ENCODE assay signal across 9 cellular contexts in genomic region chr15:65028338-65028737, GRCh38. TPM values are rescaled to one million over a fixed set of nuclear protein-coding genes. Genes with fewer than 3 reads are reported as not detected.
A peak's percentile ranks its signal among the peaks of the same experiment; 100 is the strongest.
DNase-seq lines count a peak whose midpoint lies in the region; ATAC-seq, FAIRE-seq and TF ChIP-seq lines count a peak whose summit lies in the region.
"Had no signal": no experiment of that assay in that cellular context is flagged by ENCODE, and none has a peak within 500 bp of the region (broad histone marks: within the 10 kb centered on the region; RNA-seq: fewer than 3 reads in every experiment).

No MANE protein-coding gene starts in this region.

- peaks cover 7% of the 10 kb centered on the region for H3K4me1 Mint-ChIP-seq in Caco-2 (ENCODE audit: low read depth, unreplicated experiment)

- no peak for FAIRE-seq in H1 (lab: Jason Lieb, UNC)

- TSS peak; percentile 30 for BruUV-seq in Caco-2 (replicated peaks; lab: Mats Ljungman, UMichigan)

- H3K23ac ChIP-seq in H1 (ENCODE audit: insufficient read length) (no peak overlapping the region), neuronal stem cell (ENCODE audit: low read depth, low read length, poor library complexity) (no peak overlapping the region)

- H3K36me3 ChIP-seq in Caco-2 (ENCODE audit: control insufficient read depth, insufficient read depth, low read length) (no peaks in the 10 kb centered on the region), NT2/D1 (ENCODE audit: insufficient read depth, insufficient read length, low read length) (peaks cover 29% of the 10 kb centered on the region), H1 (ENCODE audit: control insufficient read depth in 2 of 4, insufficient read depth in 4 of 4, low read length in 3 of 4) (peaks cover 0 to 19% (median 4%) of the 10 kb centered on the region in 4 experiments; a peak in 5 of 8 replicates), neuronal stem cell (replicated peaks in 1 of 2; ENCODE audit: control insufficient read depth in 2 of 2, insufficient read depth in 2 of 2, low read length in 2 of 2) (peaks cover 11 to 34% of the 10 kb centered on the region in 2 donors)

- no peaks in the 10 kb centered on the region; the same call in 1 of the 2 replicates for H3K23me2 ChIP-seq in H1 (ENCODE audit: low read depth, low read length)

- H2BK120ac ChIP-seq in H1 (replicated peaks; ENCODE audit: low read depth, low read length) (no peak overlapping the region), neuronal stem cell (ENCODE audit: low read depth, low read length) (no peak overlapping the region)

- TF ChIP-seq CTCF in Caco-2 (IDR thresholded peaks at IDR 0.05; ENCODE audit: insufficient read depth in 1 of 2, low read depth in 1 of 2, low read length in 1 of 2, severe bottlenecking in 1 of 2, unreplicated experiment in 1 of 2) (no peak), H1 (IDR thresholded peaks at IDR 0.05; ENCODE audit: control extremely low read depth in 1 of 3, insufficient read depth in 1 of 3, low read depth in 1 of 3, low read length in 3 of 3) (no peak)

- intact Hi-C loops in Caco-2 (cut with micrococcal nuclease; ENCODE audit: unreplicated experiment), result no loop called here

- H3K4ac ChIP-seq in H1 (replicated peaks; ENCODE audit: insufficient read length, low read depth, low read length) (no peak overlapping the region), neuronal stem cell (ENCODE audit: low read length) (no peak overlapping the region)

- H3K79me1 ChIP-seq in H1 (ENCODE audit: low read depth, low read length), result peaks cover 5% of the 10 kb centered on the region; the same call in 1 of the 2 replicates
- peaks cover 4% of the 10 kb centered on the region for H3K79me1 ChIP-seq in neuronal stem cell (ENCODE audit: low read depth, low read length)

- H3K27ac Mint-ChIP-seq in Caco-2 (ENCODE audit: unreplicated experiment), result peak overlapping the region; percentile 65

- H4K5ac ChIP-seq in H1 (ENCODE audit: insufficient read length, low read depth, low read length), result no peak overlapping the region

- no peak overlapping the region for H3K27ac ChIP-seq in H1 (ENCODE audit: low read depth, low read length)
- H3K27ac ChIP-seq in neuronal stem cell (replicated peaks; ENCODE audit: low read length), result no peak overlapping the region

- H3K4me3 ChIP-seq in Caco-2 (ENCODE audit: low read depth, low read length), result peak overlapping the region; percentile 72
- peak overlapping the region; percentile 89 for H3K4me3 ChIP-seq in NT2/D1 (ENCODE audit: insufficient read length, low read depth)
- H3K4me3 ChIP-seq in H1 (ENCODE audit: extremely low read depth in 1 of 4, insufficient read depth in 2 of 4, low read depth in 3 of 4, low read length in 4 of 4), result peak overlapping the region; percentile 75 to 93 (median 88)
- peak overlapping the region in 1 of 2 donors; percentile 75 for H3K4me3 ChIP-seq in neuronal stem cell (ENCODE audit: low read length in 2 of 2)

- H2BK12ac ChIP-seq in H1 (ENCODE audit: low read depth, low read length) (no peak overlapping the region), neuronal stem cell (ENCODE audit: low read length) (no peak overlapping the region)

- H3K18ac ChIP-seq in H1 (ENCODE audit: extremely low read depth, low read length) (no peak overlapping the region), neuronal stem cell (ENCODE audit: low read length) (no peak overlapping the region)

- 85% methylated on average over 10 of the region's 10 CpGs; no CpG with 5 or more reads in 1 of the 2 experiments for WGBS in H1 (ENCODE audit: extremely low coverage in 1 of 2, insufficient coverage in 1 of 2, insufficient read length in 1 of 2, insufficient replicate concordance in 2 of 2, low coverage in 1 of 2, low lambda C conversion rate in 2 of 2, missing lambda C conversion rate in 1 of 2), 2 experiments
- WGBS in neuronal stem cell (ENCODE audit: extremely low coverage in 2 of 2, insufficient read length in 2 of 2, insufficient replicate concordance in 1 of 2), 2 donors, result no CpG with 5 or more reads among the region's 10 CpGs

- H4K91ac ChIP-seq in H1 (replicated peaks; ENCODE audit: insufficient read length, low read length), result no peak overlapping the region
- no peak overlapping the region for H4K91ac ChIP-seq in neuronal stem cell (ENCODE audit: low read depth, low read length, poor library complexity)

- peaks cover 31% of the 10 kb centered on the region for H3K36me3 Mint-ChIP-seq in Caco-2 (ENCODE audit: insufficient read depth, unreplicated experiment)

- no peak for TF ChIP-seq RAD21 in H1 (IDR thresholded peaks at IDR 0.05 in 1 of 2, conservative IDR thresholded peaks at IDR 0.05 in 1 of 2; ENCODE audit: low read depth in 2 of 2, low read length in 2 of 2)

- CTCF ChIA-PET in Caco-2 (lab: Charles Lee), result no interaction called here
- CTCF ChIA-PET in H1 (lab: Charles Lee; ENCODE audit: partially characterized antibody), result no interaction called here

- H2AK5ac ChIP-seq in H1 (ENCODE audit: low read depth, low read length) (no peak overlapping the region), neuronal stem cell (ENCODE audit: low read depth, low read length) (no peak overlapping the region)

- H3K9me3 ChIP-seq in Caco-2 (no peaks in the 10 kb centered on the region), NT2/D1 (ENCODE audit: insufficient read depth, low read length) (no peaks in the 10 kb centered on the region), H1 (ENCODE audit: insufficient read depth in 2 of 2, low read depth in 1 of 2, low read length in 1 of 2) (no peaks in the 10 kb centered on the region), neuronal stem cell (replicated peaks in 1 of 2; ENCODE audit: control insufficient read depth in 2 of 2, insufficient read depth in 1 of 2, low read depth in 1 of 2, low read length in 2 of 2) (no peaks in the 10 kb centered on the region)

- H3K56ac ChIP-seq in H1 (replicated peaks; ENCODE audit: insufficient read length, low read depth, low read length), result no peak overlapping the region

- POLR2A ChIA-PET in Caco-2 (lab: Charles Lee) (interaction anchor here (0.5 kb wide), 1 partner anchor 191 kb away, joined by 9 read pairs; no protein-coding TSS in a partner anchor), H1 (lab: Charles Lee; ENCODE audit: partially characterized antibody) (interaction anchor here (1.5 kb wide), 1 partner anchor 10 kb away, joined by 4 read pairs; no protein-coding TSS in a partner anchor)

- ATAC-seq in GM21390 (IDR thresholded peaks at IDR 0.05; ENCODE audit: unreplicated experiment), result no peak
- ATAC-seq in GM18511 (IDR thresholded peaks at IDR 0.05; ENCODE audit: unreplicated experiment), result no peak
- ATAC-seq in GM19395 (IDR thresholded peaks at IDR 0.05; ENCODE audit: unreplicated experiment), result no peak

- H3K27me3 ChIP-seq in Caco-2 (replicated peaks; ENCODE audit: control insufficient read depth, insufficient read depth, low read length), result no peaks in the 10 kb centered on the region
- no peaks in the 10 kb centered on the region for H3K27me3 ChIP-seq in NT2/D1 (ENCODE audit: insufficient read depth, insufficient read length)
- no peaks in the 10 kb centered on the region for H3K27me3 ChIP-seq in H1 (replicated peaks in 1 of 4; ENCODE audit: control insufficient read depth in 3 of 4, extremely low read depth in 1 of 4, insufficient read depth in 3 of 4, low read length in 3 of 4)
- no peaks in the 10 kb centered on the region for H3K27me3 ChIP-seq in neuronal stem cell (ENCODE audit: control insufficient read depth in 3 of 3, insufficient read depth in 3 of 3, low read depth in 1 of 3, low read length in 3 of 3)

- H3K9me3 Mint-ChIP-seq in Caco-2 (ENCODE audit: unreplicated experiment), result no peaks in the 10 kb centered on the region

- TF ChIP-seq POLR2A in H1 (IDR thresholded peaks at IDR 0.05; ENCODE audit: control extremely low read depth in 1 of 2, low read depth in 2 of 2, low read length in 2 of 2), result no peak

- H2AFZ ChIP-seq in H1 (ENCODE audit: low read length) (no peak overlapping the region), neuronal stem cell (ENCODE audit: low read length) (no peak overlapping the region)

- no peak overlapping the region for H4K8ac ChIP-seq in H1 (ENCODE audit: extremely low read depth, insufficient read depth, low read length)
- no peak overlapping the region for H4K8ac ChIP-seq in neuronal stem cell (ENCODE audit: low read depth, low read length)

- H3K4me3 Mint-ChIP-seq in Caco-2 (ENCODE audit: unreplicated experiment), result peak overlapping the region; percentile 84

- H3K4me1 ChIP-seq in Caco-2 (peaks cover 17% of the 10 kb centered on the region), NT2/D1 (ENCODE audit: insufficient read depth, insufficient read length) (peaks cover 2% of the 10 kb centered on the region), H1 (replicated peaks in 1 of 4; ENCODE audit: control insufficient read depth in 3 of 4, insufficient read depth in 4 of 4, low read length in 3 of 4) (peaks cover 0 to 2% (median 0%) of the 10 kb centered on the region in 4 experiments; a peak in 1 of 7 replicates), neuronal stem cell (ENCODE audit: control insufficient read depth in 2 of 2, insufficient read depth in 1 of 2, low read depth in 1 of 2, low read length in 2 of 2) (peaks cover 5 to 7% of the 10 kb centered on the region in 2 donors)

- peaks cover 0 to 7% of the 10 kb centered on the region in 2 experiments; a peak in 1 of 4 replicates for H3K79me2 ChIP-seq in H1 (ENCODE audit: control insufficient read depth in 1 of 2, insufficient read depth in 2 of 2, low read length in 2 of 2)

- DNase-seq in Caco-2, result no peak
- no peak for DNase-seq in NT2/D1 (ENCODE audit: low read depth, low spot score)
- no peak for DNase-seq in H1 (ENCODE audit: low read depth in 1 of 2, low spot score in 2 of 2)
- DNase-seq in neuronal stem cell (ENCODE audit: low spot score), result no peak
- DNase-seq in NCI-H2107 (lab: John Stamatoyannopoulos, UW), result no peak

- H3K4me2 ChIP-seq in H1 (ENCODE audit: insufficient read depth in 1 of 2, low read depth in 2 of 2, low read length in 2 of 2), result peak overlapping the region; percentile 88 to 94
- peak overlapping the region; percentile 41 for H3K4me2 ChIP-seq in neuronal stem cell (ENCODE audit: insufficient read depth, low read length, poor library complexity, severe bottlenecking)

- H2BK15ac ChIP-seq in H1 (ENCODE audit: low read length) (no peak overlapping the region), neuronal stem cell (ENCODE audit: low read length) (no peak overlapping the region)

- no peak overlapping the region for H2BK20ac ChIP-seq in H1 (ENCODE audit: low read length)

- no peak for TF ChIP-seq EP300 in H1 (IDR thresholded peaks at IDR 0.05; ENCODE audit: borderline replicate concordance in 1 of 2, low read depth in 2 of 2, low read length in 2 of 2)

- H4K20me1 ChIP-seq in H1 (replicated peaks in 1 of 2; ENCODE audit: control insufficient read depth in 1 of 2, insufficient read depth in 2 of 2, low read length in 2 of 2), result peaks cover 0 to 1% of the 10 kb centered on the region in 2 experiments

- H3K27me3 Mint-ChIP-seq in Caco-2 (ENCODE audit: insufficient read depth, unreplicated experiment), result no peaks in the 10 kb centered on the region

- H3K9ac ChIP-seq in NT2/D1 (ENCODE audit: insufficient read length, low read depth) (peak overlapping the region; percentile 70), H1 (replicated peaks in 1 of 4; ENCODE audit: extremely low read depth in 1 of 4, low read depth in 3 of 4, low read length in 3 of 4) (peak overlapping the region in 1 of 4 experiments; percentile 78; a peak in 1 of 7 replicates), neuronal stem cell (ENCODE audit: low read depth, low read length, poor library complexity) (peak overlapping the region; percentile 70)

- H2BK5ac ChIP-seq in H1 (ENCODE audit: low read depth, low read length), result no peak overlapping the region
- H2BK5ac ChIP-seq in neuronal stem cell (ENCODE audit: low read length), result no peak overlapping the region

- H3K14ac ChIP-seq in H1 (ENCODE audit: insufficient read length) (no peak overlapping the region), neuronal stem cell (ENCODE audit: low read length) (no peak overlapping the region)

RNA-seq across cellular contexts. Expression of gene MTFMT, which starts 1.1 kb away (rescaled TPM):
- total RNA-seq in Caco-2 (2022), result 24.7 and 29.9 TPM in 2 replicates
- 16.5 and 20.8 TPM in 2 replicates for total RNA-seq in H1 (2021; fragmentation: NEBNext Ultra II Directional; extraction: Animal tissue kit (Norgen Biotek cat#: 25700))
- polyA plus RNA-seq in H1 (2011; rRNA removed), result 6.8 and 7.7 TPM in 2 replicates
- 10.5 TPM for polyA plus RNA-seq in H1 (2011; cell fraction: cytosol; rRNA removed)
- 4.2 TPM for polyA plus RNA-seq in H1 (2011; cell fraction: nucleus; rRNA removed)
- 9.7 to 15.8 TPM (median 10.5 TPM) in 4 replicates for polyA plus RNA-seq in H1 (2012, experiment 1 of 2)
- 9.9 TPM for polyA plus RNA-seq in H1 (2012, experiment 2 of 2)
- polyA plus RNA-seq in H1 (2013, experiment 1 of 2), result 14.6 TPM
- 14.9 TPM for polyA plus RNA-seq in H1 (2013, experiment 2 of 2)
- 7.6 and 7.7 TPM in 2 replicates for polyA minus RNA-seq in H1 (2011; rRNA and poly(A)+ RNA removed)
- 8.3 TPM for polyA minus RNA-seq in H1 (2011; cell fraction: cytosol; rRNA and poly(A)+ RNA removed)
- polyA minus RNA-seq in H1 (2011; cell fraction: nucleus; rRNA and poly(A)+ RNA removed), result 10.2 TPM
- 14.3 TPM for polyA plus RNA-seq in neuronal stem cell (2013, experiment 1 of 2)
- 14.6 TPM for polyA plus RNA-seq in neuronal stem cell (2013, experiment 2 of 2)

RNA-seq across cellular contexts. Expression of gene SLC51B, which starts 16.8 kb away (rescaled TPM):
- total RNA-seq in Caco-2 (2022), result 15.4 and 17.1 TPM in 2 replicates
- total RNA-seq in H1 (2021; fragmentation: NEBNext Ultra II Directional; extraction: Animal tissue kit (Norgen Biotek cat#: 25700)), result not detected in 2 replicates
- not detected in 2 replicates for polyA plus RNA-seq in H1 (2011; rRNA removed)
- polyA plus RNA-seq in H1 (2011; cell fraction: cytosol; rRNA removed), result not detected
- not detected for polyA plus RNA-seq in H1 (2011; cell fraction: nucleus; rRNA removed)
- polyA plus RNA-seq in H1 (2012, experiment 1 of 2), result not detected in 4 replicates
- not detected for polyA plus RNA-seq in H1 (2012, experiment 2 of 2)
- not detected for polyA plus RNA-seq in H1 (2013, experiment 1 of 2)
- polyA plus RNA-seq in H1 (2013, experiment 2 of 2), result not detected
- not detected in 2 replicates for polyA minus RNA-seq in H1 (2011; rRNA and poly(A)+ RNA removed)
- not detected for polyA minus RNA-seq in H1 (2011; cell fraction: cytosol; rRNA and poly(A)+ RNA removed)
- polyA minus RNA-seq in H1 (2011; cell fraction: nucleus; rRNA and poly(A)+ RNA removed), result not detected
- polyA plus RNA-seq in neuronal stem cell (2013, experiment 1 of 2), result not detected
- not detected for polyA plus RNA-seq in neuronal stem cell (2013, experiment 2 of 2)

RNA-seq across cellular contexts. Expression of gene SPG21, which starts 38.6 kb away (rescaled TPM):
- 69.4 and 72.9 TPM in 2 replicates for total RNA-seq in Caco-2 (2022)
- total RNA-seq in H1 (2021; fragmentation: NEBNext Ultra II Directional; extraction: Animal tissue kit (Norgen Biotek cat#: 25700)), result 68.6 and 72.7 TPM in 2 replicates
- polyA plus RNA-seq in H1 (2011; rRNA removed), result 51.4 and 67.3 TPM in 2 replicates
- polyA plus RNA-seq in H1 (2011; cell fraction: cytosol; rRNA removed), result 56.8 TPM
- polyA plus RNA-seq in H1 (2011; cell fraction: nucleus; rRNA removed), result 28.8 TPM
- 53.5 to 64.2 TPM (median 54.9 TPM) in 4 replicates for polyA plus RNA-seq in H1 (2012, experiment 1 of 2)
- polyA plus RNA-seq in H1 (2012, experiment 2 of 2), result 72.6 TPM
- polyA plus RNA-seq in H1 (2013, experiment 1 of 2), result 48.9 TPM
- 51.3 TPM for polyA plus RNA-seq in H1 (2013, experiment 2 of 2)
- polyA minus RNA-seq in H1 (2011; rRNA and poly(A)+ RNA removed), result 37.4 and 44.6 TPM in 2 replicates
- 28.3 TPM for polyA minus RNA-seq in H1 (2011; cell fraction: cytosol; rRNA and poly(A)+ RNA removed)
- polyA minus RNA-seq in H1 (2011; cell fraction: nucleus; rRNA and poly(A)+ RNA removed), result 31.6 TPM
- 73.0 TPM for polyA plus RNA-seq in neuronal stem cell (2013, experiment 1 of 2)
- polyA plus RNA-seq in neuronal stem cell (2013, experiment 2 of 2), result 75.2 TPM

RNA-seq across cellular contexts. Expression of gene RASL12, which starts 39.5 kb away (rescaled TPM):
- total RNA-seq in Caco-2 (2022), result 6.0 and 6.4 TPM in 2 replicates
- total RNA-seq in H1 (2021; fragmentation: NEBNext Ultra II Directional; extraction: Animal tissue kit (Norgen Biotek cat#: 25700)), result 9.3 and 10.3 TPM in 2 replicates
- polyA plus RNA-seq in H1 (2011; rRNA removed), result 9.5 and 16.7 TPM in 2 replicates
- polyA plus RNA-seq in H1 (2011; cell fraction: cytosol; rRNA removed), result 16.0 TPM
- polyA plus RNA-seq in H1 (2011; cell fraction: nucleus; rRNA removed), result 11.4 TPM
- 6.7 to 8.6 TPM (median 8.0 TPM) in 4 replicates for polyA plus RNA-seq in H1 (2012, experiment 1 of 2)
- 10.5 TPM for polyA plus RNA-seq in H1 (2012, experiment 2 of 2)
- 6.6 TPM for polyA plus RNA-seq in H1 (2013, experiment 1 of 2)
- 7.7 TPM for polyA plus RNA-seq in H1 (2013, experiment 2 of 2)
- 12.2 and 14.8 TPM in 2 replicates for polyA minus RNA-seq in H1 (2011; rRNA and poly(A)+ RNA removed)
- polyA minus RNA-seq in H1 (2011; cell fraction: cytosol; rRNA and poly(A)+ RNA removed), result 9.6 TPM
- polyA minus RNA-seq in H1 (2011; cell fraction: nucleus; rRNA and poly(A)+ RNA removed), result 9.0 TPM
- polyA plus RNA-seq in neuronal stem cell (2013, experiment 1 of 2), result 4.1 TPM
- polyA plus RNA-seq in neuronal stem cell (2013, experiment 2 of 2), result 4.2 TPM
- total RNA-seq: SK-MEL-5 had no signal

RNA-seq across cellular contexts. Expression of gene KBTBD13, which starts 48.2 kb away (rescaled TPM):
- total RNA-seq in Caco-2 (2022), result not detected in 2 replicates
- not detected in 2 replicates for total RNA-seq in H1 (2021; fragmentation: NEBNext Ultra II Directional; extraction: Animal tissue kit (Norgen Biotek cat#: 25700))
- polyA plus RNA-seq in H1 (2011; rRNA removed), result not detected in 2 replicates
- not detected for polyA plus RNA-seq in H1 (2011; cell fraction: cytosol; rRNA removed)
- polyA plus RNA-seq in H1 (2011; cell fraction: nucleus; rRNA removed), result not detected
- not detected in 4 replicates for polyA plus RNA-seq in H1 (2012, experiment 1 of 2)
- not detected for polyA plus RNA-seq in H1 (2012, experiment 2 of 2)
- polyA plus RNA-seq in H1 (2013, experiment 1 of 2), result not detected
- not detected for polyA plus RNA-seq in H1 (2013, experiment 2 of 2)
- 0.07 TPM in 1 of 2 replicates, not detected in the other for polyA minus RNA-seq in H1 (2011; rRNA and poly(A)+ RNA removed)
- not detected for polyA minus RNA-seq in H1 (2011; cell fraction: cytosol; rRNA and poly(A)+ RNA removed)
- polyA minus RNA-seq in H1 (2011; cell fraction: nucleus; rRNA and poly(A)+ RNA removed), result not detected
- polyA plus RNA-seq in neuronal stem cell (2013, experiment 1 of 2), result 0.01 TPM
- polyA plus RNA-seq in neuronal stem cell (2013, experiment 2 of 2), result not detected
- total RNA-seq: SK-MEL-5 had no signal

Comparison
In these comparisons a context has a peak if more than half of its experiments do, and no peak if none do; other contexts are left out.
1. RNA of gene SLC51B, which starts 16.8 kb away (total RNA-seq): 15.4 to 17.1 TPM in Caco-2; not detected in H1; every median in the first group is over 10 times any median in the second.